8 cellular contexts compared by ENCODE assay signal in genomic region chr5:127290019-127290945, GRCh38. TPM values are rescaled to one million over a fixed set of nuclear protein-coding genes. Genes with fewer than 3 reads are reported as not detected.
A peak's percentile ranks its signal among the peaks of the same experiment; 100 is the strongest.
DNase-seq lines count a peak whose midpoint lies in the region; ATAC-seq lines count a peak whose summit lies in the region.

MEGF10 (plus strand) TSS chr5:127290796; CDS start chr5:127331309, 40,513 bp downstream.

- intact Hi-C loops in sciatic nerve (cut with DNase I) = loop anchor here (5.0 kb wide), 1 partner anchor 152 kb away; no protein-coding TSS in a partner anchor

- DNase-seq in activated CD4-positive, alpha-beta T cell treated with anti-CD3 and anti-CD28 coated beads for 48 hours = peak; percentile 36
- DNase-seq in activated CD4-positive, alpha-beta T cell treated with anti-CD3 and anti-CD28 coated beads for 1 hour = no peak
- DNase-seq in KBM-7 = peak; percentile 69
- peak; percentile 66 for DNase-seq in amniotic stem cell (lab: John Stamatoyannopoulos, UW)
- peak; percentile 70 for DNase-seq in hepatic stellate cell (ENCODE audit: low spot score)
- peak; percentile 72 for DNase-seq in sciatic nerve (ENCODE audit: low spot score)
- DNase-seq in G401 (ENCODE audit: low spot score) = no peak

- peak; percentile 91 for ATAC-seq in sciatic nerve
- ATAC-seq in GM19324 (IDR thresholded peaks at IDR 0.05; ENCODE audit: low FRiP score, unreplicated experiment) = no peak

- in situ Hi-C loops in KBM-7 (cut with MboI; ENCODE audit: low pct_unique_long_range_greater_than_20kb, low sequenced_read_pairs) = loop anchor here (10.0 to 25.0 kb wide), 2 partner anchors 155 to 653 kb away; a partner anchor contains a TSS
- in situ Hi-C loops in G401 (cut with HindIII; ENCODE audit: low sequenced_read_pairs) = no loop called here

RNA-seq across cellular contexts. Expression of gene MEGF10, which starts in this region (rescaled TPM):
- total RNA-seq in sciatic nerve = 8.2 TPM
- 0.03 TPM in 1 of 2 replicates, not detected in the other for total RNA-seq in G401 (2014; rRNA removed; shearing (Covaris generic))

Comparison
In these comparisons a context has a peak if more than half of its experiments do, and no peak if none do; other contexts are left out.
1. DNase-seq: peak in activated CD4-positive, alpha-beta T cell treated with anti-CD3 and anti-CD28 coated beads for 48 hours (single experiment), KBM-7 (single experiment), amniotic stem cell (single experiment), hepatic stellate cell (single experiment) and sciatic nerve (single experiment); none in activated CD4-positive, alpha-beta T cell treated with anti-CD3 and anti-CD28 coated beads for 1 hour (single experiment) and G401 (single experiment).